Comparison of ENCODE assay signal across 20 cellular contexts in genomic region chr15:41476416-41477048, GRCh38. TPM values are rescaled to one million over a fixed set of nuclear protein-coding genes. Genes with fewer than 3 reads are reported as not detected.
DNase-seq lines count a peak whose midpoint lies in the region; ATAC-seq, FAIRE-seq and TF ChIP-seq lines count a peak whose summit lies in the region.
"Had no signal": no experiment of that assay in that cellular context is flagged by ENCODE, and none has a peak within 500 bp of the region (broad histone marks: within the 10 kb centered on the region; RNA-seq: fewer than 3 reads in every experiment).

No MANE protein-coding gene starts in this region.

- no peaks in the 10 kb centered on the region for H3K9me3 ChIP-seq in PC-9 (ENCODE audit: insufficient read depth, low read depth)
- H3K9me3 ChIP-seq: ascending aorta, SJCRH30 had no signal

- TF ChIP-seq POLR2A in H54 (IDR thresholded peaks at IDR 0.05; ENCODE audit: low read depth, low read length), result no peak

- H3K4me3 ChIP-seq in PC-9, result no peak overlapping the region
- H3K4me3 ChIP-seq: ascending aorta, coronary artery, SJCRH30 had no signal

- H3K27me3 Mint-ChIP-seq in activated T-cell treated with anti-CD3 and anti-CD28 coated beads, Interleukin-2, amount 50 U/mL, for 24 hours, result no peaks in the 10 kb centered on the region
- H3K27me3 Mint-ChIP-seq: CD4-positive, CD25-positive, alpha-beta regulatory T cell had no signal

- peak overlapping the region; percentile 81 for H3K27ac ChIP-seq in PC-9
- H3K27ac ChIP-seq in epithelial cell of prostate, result peak overlapping the region; percentile 87
- H3K27ac ChIP-seq: ascending aorta, coronary artery, SJCRH30 had no signal

- no peak for ATAC-seq in sciatic nerve
- ATAC-seq: natural killer cell had no signal

- no peak for TF ChIP-seq CTCF in PC-9 (conservative IDR thresholded peaks at IDR 0.05)

- no peaks in the 10 kb centered on the region for H3K27me3 ChIP-seq in PC-9 (ENCODE audit: insufficient read depth, low read depth)
- H3K27me3 ChIP-seq: ascending aorta, SJCRH30 had no signal

- no peaks in the 10 kb centered on the region for H3F3A ChIP-seq in PC-9 (ENCODE audit: insufficient read depth, low read depth)

- no peaks in the 10 kb centered on the region for H3K9me2 ChIP-seq in PC-9 (ENCODE audit: insufficient read depth)

- no peak for FAIRE-seq in H54 (lab: Jason Lieb, UNC)

- peaks cover 16% of the 10 kb centered on the region for H3K36me3 ChIP-seq in PC-9 (ENCODE audit: low read depth)

- peaks cover 11% of the 10 kb centered on the region for H3K4me1 ChIP-seq in PC-9 (replicated peaks; ENCODE audit: insufficient read depth)
- H3K4me1 ChIP-seq: ascending aorta had no signal

- POLR2A ChIA-PET in PC-9 (lab: Charles Lee; ENCODE audit: unreplicated experiment), result no interaction called here

- no peaks in the 10 kb centered on the region for H4K20me1 ChIP-seq in PC-9 (ENCODE audit: insufficient read depth)

- no TSS peak for BruUV-seq in PC-9 (replicated peaks; lab: Mats Ljungman, UMichigan)

- peak overlapping the region; percentile 9 for H3K27ac Mint-ChIP-seq in activated T-cell treated with anti-CD3 and anti-CD28 coated beads, Interleukin-2, amount 50 U/mL, for 24 hours
- H3K27ac Mint-ChIP-seq: natural killer cell had no signal

- H2AFZ ChIP-seq in PC-9, result no peak overlapping the region

- H3K4me3 Mint-ChIP-seq in activated T-cell treated with anti-CD3 and anti-CD28 coated beads, Interleukin-2, amount 50 U/mL, for 24 hours, result no peak overlapping the region
- H3K4me3 Mint-ChIP-seq: CD4-positive, CD25-positive, alpha-beta regulatory T cell; natural killer cell had no signal

- no peak for DNase-seq in activated T-cell treated with anti-CD3 and anti-CD28 coated beads, Interleukin-2, amount 50 U/mL, for 24 hours
- DNase-seq in activated T-cell treated with anti-CD3 and anti-CD28 coated beads, Interleukin-2, amount 50 U/mL, for 48 hours, result no peak
- DNase-seq in PC-9 (no peak), epithelial cell of prostate (ENCODE audit: low read depth, low spot score) (no peak), renal cortical epithelial cell (ENCODE audit: low read depth) (peak; percentile 56), H54 (ENCODE audit: insufficient read length, low spot score) (no peak), SIG-M5 treated with dmso at 0.1 percent for 504 hours (lab: John Stamatoyannopoulos, UW; ENCODE audit: unreplicated experiment) (no peak), sciatic nerve (ENCODE audit: low spot score) (no peak)
- DNase-seq: activated CD4-positive, CD25-positive, alpha-beta regulatory T cell; activated effector memory CD4-positive, alpha-beta T cell treated with Interleukin-2 at 50 U/mL for 16 hours; CD4-positive, CD25-positive, alpha-beta regulatory T cell; DMS79 treated with DMSO at 0.1 percent for 48 hours; natural killer cell; NCI-H1436; NCI-H526; SJCRH30; trophoblast cell had no signal

- intact Hi-C loops in PC-9 (cut with micrococcal nuclease; ENCODE audit: unreplicated experiment) (no loop called here), sciatic nerve (cut with DNase I) (no loop called here)

- peaks cover 10% of the 10 kb centered on the region for H3K4me1 Mint-ChIP-seq in activated T-cell treated with anti-CD3 and anti-CD28 coated beads, Interleukin-2, amount 50 U/mL, for 24 hours (ENCODE audit: low read depth)
- H3K4me1 Mint-ChIP-seq: natural killer cell had no signal

- H3K4me2 ChIP-seq in PC-9, result no peak overlapping the region

- H3K9me3 Mint-ChIP-seq in activated T-cell treated with anti-CD3 and anti-CD28 coated beads, Interleukin-2, amount 50 U/mL, for 24 hours, result no peaks in the 10 kb centered on the region
- H3K9me3 Mint-ChIP-seq: CD4-positive, CD25-positive, alpha-beta regulatory T cell; natural killer cell had no signal

- peaks cover 87% of the 10 kb centered on the region for H3K36me3 Mint-ChIP-seq in activated T-cell treated with anti-CD3 and anti-CD28 coated beads, Interleukin-2, amount 50 U/mL, for 24 hours (ENCODE audit: low read depth)

- CTCF ChIA-PET in PC-9 (lab: Charles Lee), result no interaction called here

- H3K79me2 ChIP-seq in PC-9 (ENCODE audit: low read depth), result no peaks in the 10 kb centered on the region

RNA-seq across cellular contexts. Expression of gene ITPKA, which starts 17.1 kb away (rescaled TPM):
- total RNA-seq in PC-9 (2021), result 5.3 and 8.3 TPM in 2 replicates
- 4.5 and 9.7 TPM in 2 replicates for total RNA-seq in renal cortical epithelial cell
- not detected for total RNA-seq in sciatic nerve
- total RNA-seq: ascending aorta; CD4-positive, CD25-positive, alpha-beta regulatory T cell; natural killer cell had no signal

RNA-seq across cellular contexts. Expression of gene LTK, which starts 37.1 kb away (rescaled TPM):
- 0.11 and 0.28 TPM in 2 replicates for total RNA-seq in PC-9 (2021)
- 0.25 and 1.0 TPM in 2 replicates for total RNA-seq in renal cortical epithelial cell
- 1.1 TPM for total RNA-seq in sciatic nerve
- total RNA-seq: ascending aorta, HT1080 had no signal

RNA-seq across cellular contexts. Expression of gene RTF1, which starts 59.6 kb away (rescaled TPM):
- total RNA-seq in PC-9 (2021) (35.0 and 55.7 TPM in 2 replicates), renal cortical epithelial cell (16.1 and 33.2 TPM in 2 replicates), sciatic nerve (35.4 TPM)
